In genomic region chr20:33832113-33832853, GRCh38 we compare ENCODE assay signal across 12 cellular contexts. TPM values are rescaled to one million over a fixed set of nuclear protein-coding genes. Genes with fewer than 3 reads are reported as not detected.
DNase-seq lines count a peak whose midpoint lies in the region; ATAC-seq and TF ChIP-seq lines count a peak whose summit lies in the region.
"Had no signal": no experiment of that assay in that cellular context is flagged by ENCODE, and none has a peak within 500 bp of the region (broad histone marks: within the 10 kb centered on the region; RNA-seq: fewer than 3 reads in every experiment).

No MANE protein-coding gene starts in this region.

- H3K4me3 Mint-ChIP-seq in effector memory CD8-positive, alpha-beta T cell: no peak overlapping the region
- H3K4me3 Mint-ChIP-seq: naive thymus-derived CD8-positive, alpha-beta T cell had no signal

- H3K36me3 Mint-ChIP-seq in effector memory CD8-positive, alpha-beta T cell (ENCODE audit: insufficient read depth): peaks cover 36% of the 10 kb centered on the region

- no peak overlapping the region for H2AFZ ChIP-seq in neuron (ENCODE audit: low read depth, low read length)

- H3K4me1 ChIP-seq in ascending aorta (peaks cover 3 to 57% of the 10 kb centered on the region in 2 donors), neuron (ENCODE audit: insufficient read depth, low read length) (peaks cover 49% of the 10 kb centered on the region)

- peak overlapping the region in 1 of 2 donors; percentile 39 for H3K27ac Mint-ChIP-seq in effector memory CD8-positive, alpha-beta T cell

- H3K27me3 ChIP-seq in ascending aorta (no peaks in the 10 kb centered on the region), neuron (ENCODE audit: insufficient read depth, low read length) (no peaks in the 10 kb centered on the region)
- H3K27me3 ChIP-seq: upper lobe of left lung had no signal

- DNase-seq in Caki2 (ENCODE audit: low read depth) (peak; percentile 22), ascending aorta (ENCODE audit: low spot score in 2 of 2) (no peak), globus pallidus (ENCODE audit: low spot score) (peak; percentile 28), NCI-H510A (lab: John Stamatoyannopoulos, UW) (no peak), GM20000 (ENCODE audit: low spot score) (no peak), NCI-H748 treated with DMSO at 0.1 percent for 48 hours (lab: John Stamatoyannopoulos, UW) (no peak)
- DNase-seq in effector memory CD8-positive, alpha-beta T cell: no peak
- DNase-seq: aorta; GF-D8; naive thymus-derived CD8-positive, alpha-beta T cell had no signal

- H3K36me3 ChIP-seq in ascending aorta: peaks cover 0 to 5% of the 10 kb centered on the region in 2 donors
- no peaks in the 10 kb centered on the region for H3K36me3 ChIP-seq in neuron (ENCODE audit: insufficient read depth, low read length)
- H3K36me3 ChIP-seq: upper lobe of left lung had no signal

- intact Hi-C loops in ascending aorta (cut with DNase I): no loop called here

- H3K4me3 ChIP-seq in ascending aorta: peak overlapping the region in 1 of 2 donors; percentile 17
- H3K4me3 ChIP-seq in neuron (ENCODE audit: low read length): peak overlapping the region; percentile 3
- H3K4me3 ChIP-seq: upper lobe of left lung had no signal

- ATAC-seq in effector memory CD8-positive, alpha-beta T cell (replicated peaks): no peak
- ATAC-seq: naive thymus-derived CD8-positive, alpha-beta T cell had no signal

- no peaks in the 10 kb centered on the region for H3K27me3 Mint-ChIP-seq in effector memory CD8-positive, alpha-beta T cell
- H3K27me3 Mint-ChIP-seq: naive thymus-derived CD8-positive, alpha-beta T cell had no signal

- H3K27ac ChIP-seq in ascending aorta: peak overlapping the region; percentile 44 to 53

- no peaks in the 10 kb centered on the region for H3K9me3 ChIP-seq in ascending aorta
- H3K9me3 ChIP-seq in neuron (ENCODE audit: low read length): no peaks in the 10 kb centered on the region
- H3K9me3 ChIP-seq: upper lobe of left lung had no signal

- TF ChIP-seq CTCF in ascending aorta (IDR thresholded peaks at IDR 0.05): no peak
- TF ChIP-seq CTCF in GM20000 (IDR thresholded peaks at IDR 0.05; ENCODE audit: extremely low read depth, missing control alignments): no peak

- in situ Hi-C loops in Caki2 (cut with HindIII; ENCODE audit: low pct_unique_long_range_greater_than_20kb, low sequenced_read_pairs): no loop called here

- H3K4me1 Mint-ChIP-seq in effector memory CD8-positive, alpha-beta T cell (ENCODE audit: low read depth in 2 of 2): peaks cover 49 to 67% of the 10 kb centered on the region in 2 donors

- no peaks in the 10 kb centered on the region for H3K9me3 Mint-ChIP-seq in effector memory CD8-positive, alpha-beta T cell
- H3K9me3 Mint-ChIP-seq: naive thymus-derived CD8-positive, alpha-beta T cell had no signal

RNA-seq across cellular contexts. Expression of gene CHMP4B, which starts 21.1 kb away (rescaled TPM):
- 151 and 167 TPM in 2 replicates for total RNA-seq in Caki2 (2014; rRNA removed; shearing (Covaris generic); ENCODE audit: low replicate concordance)
- total RNA-seq in ascending aorta: 42.8 TPM

Comparison
In these comparisons a context has a peak if more than half of its experiments do, and no peak if none do; other contexts are left out.
1. DNase-seq: peak in Caki2 (single experiment) and globus pallidus (single experiment); none in ascending aorta (0 of 2), effector memory CD8-positive, alpha-beta T cell (0 of 3), NCI-H510A (single experiment), GM20000 (single experiment) and NCI-H748 treated with DMSO at 0.1 percent for 48 hours (single experiment).